In genomic region chr14:102931580-102932285, GRCh38 we compare ENCODE assay signal across 28 cellular contexts. TPM values are rescaled to one million over a fixed set of nuclear protein-coding genes. Genes with fewer than 3 reads are reported as not detected.
DNase-seq lines count a peak whose midpoint lies in the region; FAIRE-seq and TF ChIP-seq lines count a peak whose summit lies in the region.
"Had no signal": no experiment of that assay in that cellular context is flagged by ENCODE, and none has a peak within 500 bp of the region (broad histone marks: within the 10 kb centered on the region; RNA-seq: fewer than 3 reads in every experiment).

No MANE protein-coding gene starts in this region.

- H3K27ac ChIP-seq in OCI-LY1 (ENCODE audit: low read depth, low read length, poor library complexity, severe bottlenecking) (peak overlapping the region; percentile 87), H1 (ENCODE audit: low read depth, low read length) (no peak overlapping the region), esophagus squamous epithelium (no peak overlapping the region)
- H3K27ac ChIP-seq: HL-60, left lung, parathyroid adenoma, sigmoid colon, vagina had no signal

- peak overlapping the region; percentile 42 for H3K4me3 Mint-ChIP-seq in nephron progenitor cell
- H3K4me3 Mint-ChIP-seq: activated CD8-positive, alpha-beta T cell treated with anti-CD3 and anti-CD28 coated beads for 36 hours; activated naive CD4-positive, alpha-beta T cell treated with anti-CD3 and anti-CD28 coated beads, Interleukin-2, amount 50 U/mL, for 24 hours; dendritic cell treated with granulocyte-macrophage colony-stimulating factor and Interleukin-4, amounts not matched to agents 40 ng/mL and 50 ng/mL, for 4 days; natural killer cell treated with Interleukin-12 subunit alpha and Interleukin-12 subunit beta and Interleukin-15 and Interleukin-18, amount 100 ng/mL, for 72 hours had no signal

- peaks cover 79% of the 10 kb centered on the region for H3K4me1 ChIP-seq in OCI-LY1 (ENCODE audit: insufficient read depth, low read length, severe bottlenecking)
- peaks cover 0 to 22% (median 15%) of the 10 kb centered on the region in 4 experiments; a peak in 6 of 7 replicates for H3K4me1 ChIP-seq in H1 (replicated peaks in 1 of 4; ENCODE audit: control insufficient read depth in 3 of 4, insufficient read depth in 4 of 4, low read length in 3 of 4)
- peaks cover 20 to 48% (median 33%) of the 10 kb centered on the region in 3 donors for H3K4me1 ChIP-seq in esophagus squamous epithelium

- no peaks in the 10 kb centered on the region for H3K4me1 Mint-ChIP-seq in nephron progenitor cell
- H3K4me1 Mint-ChIP-seq: activated naive CD4-positive, alpha-beta T cell treated with anti-CD3 and anti-CD28 coated beads, Interleukin-2, amount 50 U/mL, for 24 hours had no signal

- 85% methylated on average over 12 of the region's 12 CpGs; no CpG with 5 or more reads in 1 of the 2 experiments for WGBS in H1 (ENCODE audit: extremely low coverage in 1 of 2, insufficient coverage in 1 of 2, insufficient read length in 1 of 2, insufficient replicate concordance in 2 of 2, low coverage in 1 of 2, low lambda C conversion rate in 2 of 2, missing lambda C conversion rate in 1 of 2), 2 experiments
- 71 to 92% methylated on average over 2 to 8 of the region's 12 CpGs for WGBS in esophagus squamous epithelium, 2 donors

- H3K36me3 ChIP-seq in OCI-LY1 (ENCODE audit: insufficient read depth, low read length): no peaks in the 10 kb centered on the region
- peaks cover 0 to 14% (median 4%) of the 10 kb centered on the region in 4 experiments; a peak in 4 of 8 replicates for H3K36me3 ChIP-seq in H1 (ENCODE audit: control insufficient read depth in 2 of 4, insufficient read depth in 4 of 4, low read length in 3 of 4)
- H3K36me3 ChIP-seq in esophagus squamous epithelium: peaks cover 0 to 61% (median 10%) of the 10 kb centered on the region in 3 donors

- no peak overlapping the region for H3K56ac ChIP-seq in H1 (replicated peaks; ENCODE audit: insufficient read length, low read depth, low read length)

- no peak overlapping the region for H3K23ac ChIP-seq in H1 (ENCODE audit: insufficient read length)

- H2BK12ac ChIP-seq in H1 (ENCODE audit: low read depth, low read length): no peak overlapping the region

- no peak for FAIRE-seq in H1 (lab: Jason Lieb, UNC)

- no peak for TF ChIP-seq CTCF in OCI-LY1 (IDR thresholded peaks at IDR 0.05; ENCODE audit: low read length)
- TF ChIP-seq CTCF in H1 (IDR thresholded peaks at IDR 0.05; ENCODE audit: control extremely low read depth in 1 of 3, insufficient read depth in 1 of 3, low read depth in 1 of 3, low read length in 3 of 3): no peak
- no peak for TF ChIP-seq CTCF in nephron progenitor cell (IDR thresholded peaks at IDR 0.05)
- TF ChIP-seq CTCF in esophagus squamous epithelium (IDR thresholded peaks at IDR 0.05): no peak

- H2BK20ac ChIP-seq in H1 (ENCODE audit: low read length): no peak overlapping the region

- no peak overlapping the region for H2AK5ac ChIP-seq in H1 (ENCODE audit: low read depth, low read length)

- H3K4me2 ChIP-seq in OCI-LY1 (ENCODE audit: low read length): no peak overlapping the region
- no peak overlapping the region; a peak in 1 of 4 replicates for H3K4me2 ChIP-seq in H1 (ENCODE audit: insufficient read depth in 1 of 2, low read depth in 2 of 2, low read length in 2 of 2)

- no peak overlapping the region for H2BK5ac ChIP-seq in H1 (ENCODE audit: low read depth, low read length)

- H3K79me1 ChIP-seq in H1 (ENCODE audit: low read depth, low read length): no peaks in the 10 kb centered on the region

- H3K9me2 ChIP-seq in OCI-LY1 (ENCODE audit: low read depth, low read length): no peaks in the 10 kb centered on the region

- H2BK120ac ChIP-seq in H1 (replicated peaks; ENCODE audit: low read depth, low read length): no peak overlapping the region

- no peak overlapping the region for H4K5ac ChIP-seq in H1 (ENCODE audit: insufficient read length, low read depth, low read length)

- TF ChIP-seq RAD21 in H1 (IDR thresholded peaks at IDR 0.05 in 1 of 2, conservative IDR thresholded peaks at IDR 0.05 in 1 of 2; ENCODE audit: low read depth in 2 of 2, low read length in 2 of 2): no peak

- no peak overlapping the region for H3K14ac ChIP-seq in H1 (ENCODE audit: insufficient read length)

- no peak overlapping the region for H4K91ac ChIP-seq in H1 (replicated peaks; ENCODE audit: insufficient read length, low read length)

- H2AFZ ChIP-seq in OCI-LY1 (ENCODE audit: low read length): no peak overlapping the region
- no peak overlapping the region for H2AFZ ChIP-seq in H1 (ENCODE audit: low read length)
- H2AFZ ChIP-seq: parathyroid adenoma had no signal

- intact Hi-C loops in esophagus squamous epithelium (cut with DNase I): no loop called here

- H3K27ac Mint-ChIP-seq in nephron progenitor cell: no peak overlapping the region
- H3K27ac Mint-ChIP-seq: activated CD8-positive, alpha-beta T cell treated with anti-CD3 and anti-CD28 coated beads for 36 hours; activated naive CD4-positive, alpha-beta T cell treated with anti-CD3 and anti-CD28 coated beads, Interleukin-2, amount 50 U/mL, for 24 hours; activated T-helper 2 cell treated with anti-CD3 and anti-CD28 coated beads, Interferon-gamma antibody, Interleukin-2, Interleukin-4, amounts not matched to agents 10 μg/mL and 5 μg/mL and 100 μg/mL, durations not matched to agents 14 hours and 24 hours and 36 hours; CD14-positive monocyte; dendritic cell treated with granulocyte-macrophage colony-stimulating factor and Interleukin-4, amounts not matched to agents 40 ng/mL and 50 ng/mL, for 4 days; natural killer cell treated with Interleukin-12 subunit alpha and Interleukin-12 subunit beta and Interleukin-15 and Interleukin-18, amount 100 ng/mL, for 72 hours had no signal

- H3K27me3 ChIP-seq in OCI-LY1 (ENCODE audit: insufficient read depth, low read length) (no peaks in the 10 kb centered on the region), H1 (replicated peaks in 1 of 4; ENCODE audit: control insufficient read depth in 3 of 4, extremely low read depth in 1 of 4, insufficient read depth in 3 of 4, low read length in 3 of 4) (peaks cover 25 to 49% (median 47%) of the 10 kb centered on the region in 4 experiments), esophagus squamous epithelium (peaks cover 0 to 41% (median 4%) of the 10 kb centered on the region in 4 donors)
- H3K27me3 ChIP-seq: vagina had no signal

- H3K4ac ChIP-seq in H1 (replicated peaks; ENCODE audit: insufficient read length, low read depth, low read length): no peak overlapping the region

- H3K36me3 Mint-ChIP-seq in nephron progenitor cell (ENCODE audit: low read depth): peaks cover 30% of the 10 kb centered on the region
- H3K36me3 Mint-ChIP-seq: activated naive CD4-positive, alpha-beta T cell treated with anti-CD3 and anti-CD28 coated beads, Interleukin-2, amount 50 U/mL, for 24 hours; natural killer cell treated with Interleukin-12 subunit alpha and Interleukin-12 subunit beta and Interleukin-15 and Interleukin-18, amount 100 ng/mL, for 72 hours had no signal

- H3K27me3 Mint-ChIP-seq in nephron progenitor cell (ENCODE audit: low read depth, poor library complexity): peaks cover 51% of the 10 kb centered on the region
- H3K27me3 Mint-ChIP-seq: activated naive CD4-positive, alpha-beta T cell treated with anti-CD3 and anti-CD28 coated beads, Interleukin-2, amount 50 U/mL, for 24 hours had no signal

- no peak overlapping the region; the same call in 1 of the 2 replicates for H3K9ac ChIP-seq in OCI-LY1 (ENCODE audit: low read length)
- H3K9ac ChIP-seq in H1 (replicated peaks in 1 of 4; ENCODE audit: extremely low read depth in 1 of 4, low read depth in 3 of 4, low read length in 3 of 4): no peak overlapping the region
- H3K9ac ChIP-seq: parathyroid adenoma had no signal

- no peaks in the 10 kb centered on the region for H3F3A ChIP-seq in OCI-LY1 (ENCODE audit: insufficient read depth, low read length)

- H3K4me3 ChIP-seq in OCI-LY1 (ENCODE audit: low read depth, low read length, poor library complexity, severe bottlenecking) (no peak overlapping the region), H1 (ENCODE audit: extremely low read depth in 1 of 4, insufficient read depth in 2 of 4, low read depth in 3 of 4, low read length in 4 of 4) (no peak overlapping the region), esophagus squamous epithelium (no peak overlapping the region)
- H3K4me3 ChIP-seq: left lung, sigmoid colon, vagina had no signal

- H3K18ac ChIP-seq in H1 (ENCODE audit: extremely low read depth, low read length): no peak overlapping the region

- POLR2A ChIA-PET in H1 (lab: Charles Lee; ENCODE audit: partially characterized antibody): interaction anchor here (0.9 kb wide), 3 partner anchors 9 to 22 kb away, joined by 3 to 4 read pairs (median 3); no protein-coding TSS in a partner anchor

- CTCF ChIA-PET in H1 (lab: Charles Lee; ENCODE audit: partially characterized antibody): interaction anchor here (0.6 to 1.3 kb wide), 5 partner anchors 12 to 266 kb away, joined by 3 read pairs; no protein-coding TSS in a partner anchor

- no peak overlapping the region for H2BK15ac ChIP-seq in H1 (ENCODE audit: low read length)

- peaks cover 21% of the 10 kb centered on the region; the same call in 1 of the 2 replicates for H3K23me2 ChIP-seq in H1 (ENCODE audit: low read depth, low read length)

- no peak for TF ChIP-seq EP300 in H1 (IDR thresholded peaks at IDR 0.05; ENCODE audit: borderline replicate concordance in 1 of 2, low read depth in 2 of 2, low read length in 2 of 2)

- TF ChIP-seq POLR2A in H1 (IDR thresholded peaks at IDR 0.05; ENCODE audit: control extremely low read depth in 1 of 2, low read depth in 2 of 2, low read length in 2 of 2): no peak
- no peak for TF ChIP-seq POLR2A in erythroblast (IDR thresholded peaks at IDR 0.05; ENCODE audit: low read length)
- TF ChIP-seq POLR2A in esophagus squamous epithelium (IDR thresholded peaks at IDR 0.05): no peak

- H3K79me2 ChIP-seq in OCI-LY1 (ENCODE audit: insufficient read depth, low read length): no peaks in the 10 kb centered on the region
- no peaks in the 10 kb centered on the region for H3K79me2 ChIP-seq in H1 (ENCODE audit: control insufficient read depth in 1 of 2, insufficient read depth in 2 of 2, low read length in 2 of 2)
- H3K79me2 ChIP-seq: parathyroid adenoma had no signal

- H4K8ac ChIP-seq in H1 (ENCODE audit: extremely low read depth, insufficient read depth, low read length): no peak overlapping the region

- DNase-seq in G401 (ENCODE audit: low spot score) (peak; percentile 45), H1 (ENCODE audit: low read depth in 1 of 2, low spot score in 2 of 2) (no peak), nephron progenitor cell (no peak), erythroblast (lab: John Stamatoyannopoulos, UW) (no peak), pons (ENCODE audit: low spot score) (no peak), T-helper 9 cell (no peak), esophagus squamous epithelium (lab: John Stamatoyannopoulos, UW) (no peak)
- DNase-seq: activated CD8-positive, alpha-beta T cell treated with anti-CD3 and anti-CD28 coated beads for 36 hours; DND-41; Kasumi-1; NCI-H146; NCI-H524 treated with DMSO at 0.1 percent for 48 hours; RPMI8226; sigmoid colon; stimulated activated CD4-positive, alpha-beta T cell treated with anti-CD3 and anti-CD28 coated beads, Interleukin-15, amount 100 ng/mL, for 24 hours; stimulated activated naive CD8-positive, alpha-beta T cell treated with anti-CD3 and anti-CD28 coated beads, Interleukin-15, Interleukin-2, amounts not matched to agents 100 U/mL and 50 U/mL, for 24 hours; T-helper 2 cell had no signal

- H4K20me1 ChIP-seq in OCI-LY1 (ENCODE audit: insufficient read depth, low read length): no peaks in the 10 kb centered on the region
- peaks cover 0 to 12% of the 10 kb centered on the region in 2 experiments for H4K20me1 ChIP-seq in H1 (replicated peaks in 1 of 2; ENCODE audit: control insufficient read depth in 1 of 2, insufficient read depth in 2 of 2, low read length in 2 of 2)

- H3K9me3 ChIP-seq in OCI-LY1 (ENCODE audit: low read length) (no peaks in the 10 kb centered on the region), H1 (ENCODE audit: insufficient read depth in 2 of 2, low read depth in 1 of 2, low read length in 1 of 2) (no peaks in the 10 kb centered on the region), esophagus squamous epithelium (no peaks in the 10 kb centered on the region)
- H3K9me3 ChIP-seq: left lung, sigmoid colon, vagina had no signal

- in situ Hi-C loops in G401 (cut with HindIII; ENCODE audit: low sequenced_read_pairs): no loop called here

- no peaks in the 10 kb centered on the region for H3K9me3 Mint-ChIP-seq in nephron progenitor cell
- H3K9me3 Mint-ChIP-seq: activated CD8-positive, alpha-beta T cell treated with anti-CD3 and anti-CD28 coated beads for 36 hours; activated naive CD4-positive, alpha-beta T cell treated with anti-CD3 and anti-CD28 coated beads, Interleukin-2, amount 50 U/mL, for 24 hours; activated T-helper 2 cell treated with anti-CD3 and anti-CD28 coated beads, Interferon-gamma antibody, Interleukin-2, Interleukin-4, amounts not matched to agents 10 μg/mL and 5 μg/mL and 100 μg/mL, durations not matched to agents 14 hours and 24 hours and 36 hours; dendritic cell treated with granulocyte-macrophage colony-stimulating factor and Interleukin-4, amounts not matched to agents 40 ng/mL and 50 ng/mL, for 4 days; natural killer cell treated with Interleukin-12 subunit alpha and Interleukin-12 subunit beta and Interleukin-15 and Interleukin-18, amount 100 ng/mL, for 72 hours had no signal

RNA-seq across cellular contexts. Expression of gene AMN, which starts 9.3 kb away (rescaled TPM):
- not detected in 2 replicates for total RNA-seq in G401 (2014; rRNA removed; shearing (Covaris generic))
- 0.99 and 1.5 TPM in 2 replicates for total RNA-seq in H1 (2021; fragmentation: NEBNext Ultra II Directional; extraction: Animal tissue kit (Norgen Biotek cat#: 25700))
- 0.77 and 1.5 TPM in 2 replicates for polyA plus RNA-seq in H1 (2011; rRNA removed)
- polyA plus RNA-seq in H1 (2011; cell fraction: cytosol; rRNA removed): 0.78 TPM
- polyA plus RNA-seq in H1 (2011; cell fraction: nucleus; rRNA removed): 5.4 TPM
- 0.54 to 0.84 TPM (median 0.70 TPM) in 4 replicates for polyA plus RNA-seq in H1 (2012, experiment 1 of 2)
- polyA plus RNA-seq in H1 (2012, experiment 2 of 2): 0.45 TPM
- polyA plus RNA-seq in H1 (2013, experiment 1 of 2): 1.5 TPM
- 1.3 TPM for polyA plus RNA-seq in H1 (2013, experiment 2 of 2)
- polyA minus RNA-seq in H1 (2011; rRNA and poly(A)+ RNA removed): 0.16 TPM in 1 of 2 replicates, not detected in the other
- polyA minus RNA-seq in H1 (2011; cell fraction: cytosol; rRNA and poly(A)+ RNA removed): 0.59 TPM
- 0.50 TPM for polyA minus RNA-seq in H1 (2011; cell fraction: nucleus; rRNA and poly(A)+ RNA removed)
- total RNA-seq in esophagus squamous epithelium: 10 to 100 TPM in 3 of 4 donors, 1 to 10 TPM in 1; 7.6 to 24.0 (median 19.7) TPM
- total RNA-seq: sigmoid colon had no signal
- polyA plus RNA-seq: CD14-positive monocyte, fibroblast of lung had no signal
